ENCODE assay signal across 23 cellular contexts in the genomic region with DNA sequence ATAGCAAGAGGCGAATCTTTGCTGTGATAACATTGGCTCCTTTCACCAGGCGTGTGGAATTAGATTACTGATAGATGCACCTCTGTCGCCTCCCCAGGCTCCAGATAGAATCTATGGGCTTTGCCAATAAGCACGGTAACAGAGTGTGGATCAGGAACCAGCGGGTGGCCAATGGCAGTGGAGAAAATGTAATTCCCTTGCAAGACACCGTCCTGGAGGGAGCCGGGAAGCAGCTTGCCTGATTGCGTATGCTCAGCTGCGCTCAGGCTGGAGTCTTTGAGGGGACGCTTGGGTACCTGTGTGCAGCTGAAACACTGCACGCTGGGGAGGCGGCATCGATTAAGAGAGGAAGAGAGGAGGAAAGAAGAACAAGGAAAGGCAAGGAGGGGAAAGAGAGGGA. TPM values are rescaled to one million over a fixed set of nuclear protein-coding genes. Genes with fewer than 3 reads are reported as not detected.
"Had no signal": no experiment of that assay in that cellular context is flagged by ENCODE, and none has a peak within 500 bp of the region (broad histone marks: within the 10 kb centered on the region; RNA-seq: fewer than 3 reads in every experiment).

No MANE protein-coding gene starts in this region.

- H3K36me3 ChIP-seq: esophagus muscularis mucosa, lower lobe of right lung, ovary, right lobe of liver, suprapubic skin, transverse colon, vagina had no signal

- H3K4me1 ChIP-seq: esophagus muscularis mucosa, lower lobe of right lung, psoas muscle, right lobe of liver, suprapubic skin, transverse colon, vagina had no signal

- ATAC-seq: activated T-cell treated with anti-CD3 and anti-CD28 coated beads, Interleukin-2, amount 50 U/mL, for 72 hours; lower lobe of right lung; psoas muscle; right lobe of liver; stimulated activated naive CD8-positive, alpha-beta T cell treated with anti-CD3 and anti-CD28 coated beads, Interleukin-15, amount 100 ng/mL, for 72 hours; T-helper 17 cell had no signal

- H3K4me1 Mint-ChIP-seq: central memory CD8-positive, alpha-beta T cell; stimulated activated naive CD8-positive, alpha-beta T cell treated with anti-CD3 and anti-CD28 coated beads, Interleukin-15, amount 100 ng/mL, for 72 hours; T-helper 17 cell had no signal

- H3K27me3 Mint-ChIP-seq: stimulated activated naive CD8-positive, alpha-beta T cell treated with anti-CD3 and anti-CD28 coated beads, Interleukin-15, amount 100 ng/mL, for 72 hours; T-helper 17 cell had no signal

- H3K27me3 ChIP-seq: ovary, right lobe of liver, suprapubic skin, transverse colon, vagina had no signal

- DNase-seq: activated CD4-positive, alpha-beta T cell treated with anti-CD3 and anti-CD28 coated beads for 1 hour; activated effector memory CD4-positive, alpha-beta T cell treated with anti-CD3 and anti-CD28 coated beads, Interleukin-2, amount 50 U/mL, for 16 hours; activated naive CD4-positive, alpha-beta T cell treated with anti-CD3 and anti-CD28 coated beads, Interleukin-2, amount 50 U/mL, for 16 hours; activated T-cell treated with anti-CD3 and anti-CD28 coated beads, Interleukin-2, amount 50 U/mL, for 72 hours; aorta; effector CD4-positive, alpha-beta T cell; lower lobe of right lung; ovary; psoas muscle; right lobe of liver; small intestine; stimulated activated CD4-positive, alpha-beta T cell treated with anti-CD3 and anti-CD28 coated beads, Interleukin-4, amount 100 ng/mL, for 1 hour; stimulated activated naive CD8-positive, alpha-beta T cell treated with anti-CD3 and anti-CD28 coated beads, Interleukin-15, amount 100 ng/mL, for 72 hours; T-helper 17 cell; transverse colon had no signal

- H3K4me3 Mint-ChIP-seq: activated T-cell treated with anti-CD3 and anti-CD28 coated beads, Interleukin-2, amount 50 U/mL, for 72 hours; central memory CD8-positive, alpha-beta T cell; stimulated activated naive CD8-positive, alpha-beta T cell treated with anti-CD3 and anti-CD28 coated beads, Interleukin-15, amount 100 ng/mL, for 72 hours; T-helper 17 cell had no signal

- H3K9me3 ChIP-seq: ovary, right lobe of liver, suprapubic skin, transverse colon, vagina had no signal

- H3K4me3 ChIP-seq: coronary artery, esophagus muscularis mucosa, lower lobe of right lung, ovary, psoas muscle, right lobe of liver, suprapubic skin, transverse colon, vagina had no signal

- H3K27ac Mint-ChIP-seq: activated T-cell treated with anti-CD3 and anti-CD28 coated beads, Interleukin-2, amount 50 U/mL, for 72 hours; stimulated activated naive CD8-positive, alpha-beta T cell treated with anti-CD3 and anti-CD28 coated beads, Interleukin-15, amount 100 ng/mL, for 72 hours; T-helper 17 cell had no signal

- H3K27ac ChIP-seq: coronary artery, esophagus muscularis mucosa, lower lobe of right lung, ovary, psoas muscle, right lobe of liver, suprapubic skin, transverse colon, vagina, VCaP had no signal

- FAIRE-seq: islet of Langerhans, small intestine had no signal

RNA-seq across cellular contexts. Expression of a gene that starts 56.6 kb away (rescaled TPM):
- total RNA-seq: activated CD8-positive, alpha-beta memory T cell treated with anti-CD3 and anti-CD28 coated beads for 36 hours; activated T-cell treated with anti-CD3 and anti-CD28 coated beads, Interleukin-2, amount 50 U/mL, for 72 hours; T-helper 17 cell had no signal
- polyA plus RNA-seq: aorta had no signal
